In the genomic region with DNA sequence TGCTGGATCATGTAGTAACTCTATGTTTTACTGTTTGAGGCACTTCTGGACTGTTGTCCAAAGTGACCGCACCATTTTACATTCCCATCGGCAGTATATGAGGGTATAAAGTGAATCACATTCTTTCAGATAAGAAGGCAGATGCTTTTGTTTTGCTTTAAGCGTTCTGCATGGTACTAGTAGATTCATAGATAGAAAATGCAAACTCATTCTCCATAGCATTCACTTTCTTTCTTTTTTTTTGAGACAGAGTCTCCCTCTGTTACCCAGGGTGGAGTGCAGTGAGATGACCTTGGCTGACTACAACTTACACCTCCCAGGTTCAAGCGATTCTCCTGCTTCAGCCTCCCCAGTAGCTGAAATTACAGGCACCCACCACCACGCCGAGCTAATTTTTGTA, we compare ENCODE assay signal across 27 cellular contexts.
"Had no signal": no experiment of that assay in that cellular context is flagged by ENCODE, and none has a peak within 500 bp of the region (broad histone marks: within the 10 kb centered on the region; RNA-seq: fewer than 3 reads in every experiment).

No MANE protein-coding gene starts in this region.

- H3K9me3 ChIP-seq: neutrophil, pancreas, psoas muscle, right lobe of liver, sigmoid colon, stomach, thoracic aorta, thyroid gland, tibial nerve, upper lobe of right lung, uterus had no signal

- H3K4me3 Mint-ChIP-seq: naive thymus-derived CD4-positive, alpha-beta T cell; natural killer cell; nephron progenitor cell; neural crest cell; stimulated activated effector memory CD8-positive, alpha-beta T cell treated with anti-CD3 and anti-CD28 coated beads, Interleukin-12 subunit alpha, Interleukin-12 subunit beta, amount 100 ng/mL, for 72 hours; stimulated activated naive B cell treated with anti-CD40 and anti-IgM and Interleukin-4, amounts not matched to agents 10 μg/mL and 1 μg/mL and 100 μg/mL, for 72 hours; stimulated activated naive CD8-positive, alpha-beta T cell treated with anti-CD3 and anti-CD28 coated beads, Interleukin-15, Interleukin-2, amounts not matched to agents 100 ng/mL and 50 ng/mL, for 24 hours; type B pancreatic cell had no signal

- H3K36me3 ChIP-seq: uterus had no signal

- DNase-seq: naive thymus-derived CD4-positive, alpha-beta T cell; natural killer cell; nephron progenitor cell; nucleus accumbens; pancreas; psoas muscle; right cardiac atrium; right lobe of liver; sigmoid colon; small intestine; stimulated activated CD4-positive, alpha-beta T cell treated with anti-CD3 and anti-CD28 coated beads, Interleukin-15, amount 100 ng/mL, for 24 hours; stimulated activated CD4-positive, alpha-beta T cell treated with anti-CD3 and anti-CD28 coated beads, Interleukin-2, amount 100 ng/mL, for 24 hours; stimulated activated CD4-positive, alpha-beta T cell treated with anti-CD3 and anti-CD28 coated beads, Interleukin-2, amount 100 ng/mL, for 48 hours; stimulated activated CD4-positive, alpha-beta T cell treated with anti-CD3 and anti-CD28 coated beads, Interleukin-4, amount 100 ng/mL, for 24 hours; stimulated activated naive B cell treated with anti-CD40 and anti-IgM and Interleukin-4, amounts not matched to agents 10 μg/mL and 1 μg/mL and 100 μg/mL, for 72 hours; stimulated activated naive CD4-positive, alpha-beta T cell treated with Interleukin-2 at 50 U/mL for 16 hours; stomach; thyroid gland; upper lobe of right lung; uterus had no signal

- H3K4me1 Mint-ChIP-seq: naive thymus-derived CD4-positive, alpha-beta T cell; natural killer cell; stimulated activated effector memory CD8-positive, alpha-beta T cell treated with anti-CD3 and anti-CD28 coated beads, Interleukin-12 subunit alpha, Interleukin-12 subunit beta, amount 100 ng/mL, for 72 hours; stimulated activated naive B cell treated with anti-CD40 and anti-IgM and Interleukin-4, amounts not matched to agents 10 μg/mL and 1 μg/mL and 100 μg/mL, for 72 hours had no signal

- H3K27ac Mint-ChIP-seq: naive thymus-derived CD4-positive, alpha-beta T cell; natural killer cell; stimulated activated effector memory CD8-positive, alpha-beta T cell treated with anti-CD3 and anti-CD28 coated beads, Interleukin-12 subunit alpha, Interleukin-12 subunit beta, amount 100 ng/mL, for 72 hours; stimulated activated naive B cell treated with anti-CD40 and anti-IgM and Interleukin-4, amounts not matched to agents 10 μg/mL and 1 μg/mL and 100 μg/mL, for 72 hours; stimulated activated naive CD8-positive, alpha-beta T cell treated with anti-CD3 and anti-CD28 coated beads, Interleukin-15, Interleukin-2, amounts not matched to agents 100 ng/mL and 50 ng/mL, for 24 hours; type B pancreatic cell had no signal

- H3K9me3 Mint-ChIP-seq: natural killer cell; nephron progenitor cell; neural crest cell; stimulated activated effector memory CD8-positive, alpha-beta T cell treated with anti-CD3 and anti-CD28 coated beads, Interleukin-12 subunit alpha, Interleukin-12 subunit beta, amount 100 ng/mL, for 72 hours; stimulated activated naive B cell treated with anti-CD40 and anti-IgM and Interleukin-4, amounts not matched to agents 10 μg/mL and 1 μg/mL and 100 μg/mL, for 72 hours; stimulated activated naive CD8-positive, alpha-beta T cell treated with anti-CD3 and anti-CD28 coated beads, Interleukin-15, Interleukin-2, amounts not matched to agents 100 ng/mL and 50 ng/mL, for 24 hours; type B pancreatic cell had no signal

- H3K27me3 ChIP-seq: neutrophil, pancreas, right lobe of liver, sigmoid colon, stomach, thyroid gland, tibial nerve, upper lobe of right lung, uterus had no signal

- H3K36me3 Mint-ChIP-seq: natural killer cell had no signal

- FAIRE-seq: pancreas, small intestine had no signal

- H3K4me1 ChIP-seq: psoas muscle, thyroid gland, uterus had no signal

- ATAC-seq: naive thymus-derived CD4-positive, alpha-beta T cell; natural killer cell; pancreas; psoas muscle; right cardiac atrium; stimulated activated effector memory CD8-positive, alpha-beta T cell treated with anti-CD3 and anti-CD28 coated beads, Interleukin-12 subunit alpha, Interleukin-12 subunit beta, amount 100 ng/mL, for 72 hours; stimulated activated naive B cell treated with anti-CD40 and anti-IgM and Interleukin-4, amounts not matched to agents 10 μg/mL and 1 μg/mL and 100 μg/mL, for 72 hours; upper lobe of right lung had no signal

- H3K4me3 ChIP-seq: pancreas, psoas muscle, right lobe of liver, sigmoid colon, stomach, thoracic aorta, thyroid gland, tibial nerve, upper lobe of right lung, uterus had no signal

- H3K27ac ChIP-seq: neutrophil, psoas muscle, sigmoid colon, stomach, thoracic aorta, thyroid gland, tibial nerve, upper lobe of right lung had no signal

- H3K27me3 Mint-ChIP-seq: naive thymus-derived CD4-positive, alpha-beta T cell; stimulated activated naive B cell treated with anti-CD40 and anti-IgM and Interleukin-4, amounts not matched to agents 10 μg/mL and 1 μg/mL and 100 μg/mL, for 72 hours; stimulated activated naive CD8-positive, alpha-beta T cell treated with anti-CD3 and anti-CD28 coated beads, Interleukin-15, Interleukin-2, amounts not matched to agents 100 ng/mL and 50 ng/mL, for 24 hours; type B pancreatic cell had no signal
